In the genomic region with DNA sequence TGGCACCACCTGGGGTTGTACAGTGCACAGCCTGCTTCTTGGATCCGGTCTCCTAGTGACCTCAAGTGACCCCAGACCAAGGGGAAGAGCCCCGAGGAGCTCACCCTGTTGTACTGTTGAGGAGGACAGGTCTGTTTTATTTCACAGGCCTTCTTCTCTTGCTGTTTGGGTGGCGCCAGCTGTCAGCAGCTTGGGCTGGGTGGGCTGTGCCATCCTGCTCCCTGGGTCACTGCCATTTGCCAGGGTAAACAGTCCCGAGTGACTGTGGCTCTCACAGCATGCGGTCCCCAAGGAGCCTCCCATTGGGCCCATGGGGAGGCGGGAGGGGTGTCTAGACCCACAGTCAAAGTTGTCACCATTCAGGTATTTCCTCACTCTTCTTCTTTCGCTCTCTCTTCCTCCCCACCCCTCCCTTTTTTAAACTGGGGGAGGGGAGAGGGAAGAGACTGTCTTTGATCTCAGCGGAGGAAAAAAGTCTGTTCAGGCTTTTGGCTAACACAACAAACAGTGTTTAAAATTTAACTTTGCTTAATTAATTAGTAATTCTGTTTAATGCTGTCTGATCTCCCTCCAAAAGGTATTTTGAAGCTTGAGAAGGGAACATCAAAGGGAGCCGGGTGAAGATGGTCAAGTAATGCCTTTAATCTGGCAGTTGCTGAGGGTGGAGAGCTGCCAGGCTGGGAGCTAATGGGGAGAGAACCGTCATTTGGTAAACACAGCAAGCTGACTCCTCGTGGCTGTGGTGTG, we compare ENCODE assay signal across 12 cellular contexts.
DNase-seq lines count a peak whose midpoint lies in the region; ATAC-seq and TF ChIP-seq lines count a peak whose summit lies in the region.
"Had no signal": no experiment of that assay in that cellular context is flagged by ENCODE, and none has a peak within 500 bp of the region (broad histone marks: within the 10 kb centered on the region; RNA-seq: fewer than 3 reads in every experiment).

No MANE protein-coding gene starts in this region.

- TF ChIP-seq EP300 in gastroesophageal sphincter (IDR thresholded peaks at IDR 0.05): no peak

- H3K4me3 Mint-ChIP-seq in neural progenitor cell (no peak overlapping the region), progenitor cell of endocrine pancreas (ENCODE audit: low read depth) (no peak overlapping the region)

- H3K27me3 ChIP-seq in MG63 (no peaks in the 10 kb centered on the region), gastroesophageal sphincter (no peaks in the 10 kb centered on the region), neural progenitor cell (peaks cover 21% of the 10 kb centered on the region)

- no peaks in the 10 kb centered on the region for H3K9me3 Mint-ChIP-seq in neural progenitor cell
- H3K9me3 Mint-ChIP-seq in progenitor cell of endocrine pancreas (ENCODE audit: low read depth): no peaks in the 10 kb centered on the region

- H3K9me3 ChIP-seq in MG63 (no peaks in the 10 kb centered on the region), gastroesophageal sphincter (no peaks in the 10 kb centered on the region), neural progenitor cell (ENCODE audit: low read depth) (no peaks in the 10 kb centered on the region)
- H3K9me3 ChIP-seq: SK-N-SH, thoracic aorta had no signal

- H3K9ac ChIP-seq in neural progenitor cell: no peak overlapping the region
- H3K9ac ChIP-seq: SK-N-SH had no signal

- H2AFZ ChIP-seq in neural progenitor cell (replicated peaks): no peak overlapping the region

- peak overlapping the region in 3 of 4 donors; percentile 89 to 96 (median 91) for H3K27ac ChIP-seq in gastroesophageal sphincter
- H3K27ac ChIP-seq in neural progenitor cell: no peak overlapping the region
- H3K27ac ChIP-seq: thoracic aorta had no signal

- DNase-seq in DMS 273 treated with DMSO at 0.1 percent for 48 hours (lab: John Stamatoyannopoulos, UW) (peak; percentile 39), MG63 (peak; percentile 18), neural progenitor cell (ENCODE audit: low spot score) (no peak), progenitor cell of endocrine pancreas (ENCODE audit: low spot score, unreplicated experiment) (no peak), HuH-7.5 (ENCODE audit: low spot score) (no peak), GM13976 (ENCODE audit: low spot score) (no peak)
- DNase-seq: NCI-H1048, NCI-H748 treated with DMSO at 0.1 percent for 48 hours, SK-N-SH had no signal

- H3K27ac Mint-ChIP-seq in neural progenitor cell (peak overlapping the region; percentile 42), progenitor cell of endocrine pancreas (no peak overlapping the region)

- TF ChIP-seq CTCF in gastroesophageal sphincter (IDR thresholded peaks at IDR 0.05) (no peak), neural progenitor cell (IDR thresholded peaks at IDR 0.05) (no peak), progenitor cell of endocrine pancreas (IDR thresholded peaks at IDR 0.05; ENCODE audit: unreplicated experiment) (no peak), GM13976 (IDR thresholded peaks at IDR 0.05; ENCODE audit: borderline replicate concordance, control extremely low read depth, extremely low read depth, insufficient read depth, missing control alignments) (no peak)

- H3K79me2 ChIP-seq in neural progenitor cell (ENCODE audit: low read depth): no peaks in the 10 kb centered on the region

- in situ Hi-C loops in GM13976 (cut with MboI; ENCODE audit: low sequenced_read_pairs, unreplicated experiment): no loop called here

- peaks cover 1% of the 10 kb centered on the region for H4K20me1 ChIP-seq in neural progenitor cell (ENCODE audit: low read depth)

- H3K4me1 ChIP-seq in gastroesophageal sphincter (peaks cover 14 to 95% (median 30%) of the 10 kb centered on the region in 3 donors), neural progenitor cell (no peaks in the 10 kb centered on the region)

- H3K36me3 Mint-ChIP-seq in neural progenitor cell (peaks cover 36% of the 10 kb centered on the region), progenitor cell of endocrine pancreas (ENCODE audit: insufficient read depth) (no peaks in the 10 kb centered on the region)

- H3K4me1 Mint-ChIP-seq in neural progenitor cell (peaks cover 46% of the 10 kb centered on the region), progenitor cell of endocrine pancreas (ENCODE audit: low read depth) (no peaks in the 10 kb centered on the region)

- H3K4me2 ChIP-seq in neural progenitor cell: no peak overlapping the region
- H3K4me2 ChIP-seq: SK-N-SH had no signal

- peaks cover 5% of the 10 kb centered on the region for H3K27me3 Mint-ChIP-seq in neural progenitor cell (ENCODE audit: insufficient read depth, low read depth)
- H3K27me3 Mint-ChIP-seq in progenitor cell of endocrine pancreas: peaks cover 6% of the 10 kb centered on the region

- H3K4me3 ChIP-seq in MG63 (no peak overlapping the region), gastroesophageal sphincter (no peak overlapping the region), neural progenitor cell (no peak overlapping the region)
- H3K4me3 ChIP-seq: thoracic aorta had no signal

- H3K36me3 ChIP-seq in MG63: no peaks in the 10 kb centered on the region
- H3K36me3 ChIP-seq in gastroesophageal sphincter: no peaks in the 10 kb centered on the region
- H3K36me3 ChIP-seq in neural progenitor cell: no peaks in the 10 kb centered on the region
- H3K36me3 ChIP-seq: thoracic aorta had no signal

- no peak for TF ChIP-seq POLR2A in gastroesophageal sphincter (IDR thresholded peaks at IDR 0.05)

- no peak for ATAC-seq in gastroesophageal sphincter
- ATAC-seq: activated CD4-positive, CD25-positive, alpha-beta regulatory T cell treated with anti-CD3 and anti-CD28 coated beads, Interleukin-2, amount 50 U/mL, for 24 hours had no signal

- WGBS in gastroesophageal sphincter (ENCODE audit: low coverage in 1 of 2), 2 donors: 37 to 38% methylated on average over 4 to 5 of the region's 11 CpGs

- H3F3A ChIP-seq in neural progenitor cell (ENCODE audit: low read depth): no peaks in the 10 kb centered on the region

Comparison
In these comparisons a context has a peak if more than half of its experiments do, and no peak if none do; other contexts are left out.
1. DNase-seq: peak in DMS 273 treated with DMSO at 0.1 percent for 48 hours (single experiment) and MG63 (single experiment); none in neural progenitor cell (single experiment), progenitor cell of endocrine pancreas (single experiment), HuH-7.5 (single experiment) and GM13976 (single experiment).